In genomic region chr5:148808864-148809642, GRCh38 we compare ENCODE assay signal across 7 cellular contexts. TPM values are rescaled to one million over a fixed set of nuclear protein-coding genes. Genes with fewer than 3 reads are reported as not detected.
DNase-seq lines count a peak whose midpoint lies in the region; ATAC-seq and TF ChIP-seq lines count a peak whose summit lies in the region.

No MANE protein-coding gene starts in this region.

- peak overlapping the region; percentile 68; the same call in 1 of the 2 replicates for H3K4me3 Mint-ChIP-seq in HFFc6
- peak overlapping the region; percentile 82 for H3K4me3 Mint-ChIP-seq in activated CD4-positive, alpha-beta T cell treated with anti-CD3 and anti-CD28 coated beads, Interleukin-2, amount 10 ng/mL, durations not matched to agents 24 days and 14 days

- H3K4me1 Mint-ChIP-seq in HFFc6 (ENCODE audit: low read depth), result peaks cover 67% of the 10 kb centered on the region
- H3K4me1 Mint-ChIP-seq in activated CD4-positive, alpha-beta T cell treated with anti-CD3 and anti-CD28 coated beads, Interleukin-2, amount 10 ng/mL, durations not matched to agents 24 days and 14 days, result peaks cover 38% of the 10 kb centered on the region

- peak overlapping the region; percentile 61 for H3K9ac ChIP-seq in MM.1S (ENCODE audit: low read length)

- no peaks in the 10 kb centered on the region for H3K36me3 Mint-ChIP-seq in HFFc6 (ENCODE audit: low read depth)
- no peaks in the 10 kb centered on the region for H3K36me3 Mint-ChIP-seq in activated CD4-positive, alpha-beta T cell treated with anti-CD3 and anti-CD28 coated beads, Interleukin-2, amount 10 ng/mL, durations not matched to agents 24 days and 14 days (ENCODE audit: low read depth)

- peak overlapping the region; percentile 62 for H3K4me3 ChIP-seq in MM.1S (ENCODE audit: low read length)

- H3K27ac ChIP-seq in MM.1S (ENCODE audit: low read length), result peak overlapping the region; percentile 67

- peak overlapping the region; percentile 47 for H3K4me2 ChIP-seq in MM.1S (ENCODE audit: low read depth, low read length)

- DNase-seq in HFFc6, result no peak
- DNase-seq in MM.1S, result peak; percentile 81
- DNase-seq in activated CD4-positive, alpha-beta T cell treated with anti-CD3 and anti-CD28 coated beads, Interleukin-2, amount 10 ng/mL, durations not matched to agents 24 days and 14 days, result peak; percentile 84
- peak in 1 of 2 donors; percentile 62 for DNase-seq in left colon
- no peak for DNase-seq in D341Med (ENCODE audit: low spot score)
- DNase-seq in inferior parietal cortex (ENCODE audit: extremely low spot score), result no peak

- no peaks in the 10 kb centered on the region; the same call in 1 of the 2 replicates for H3K27me3 Mint-ChIP-seq in HFFc6 (ENCODE audit: insufficient read depth)
- no peaks in the 10 kb centered on the region for H3K27me3 Mint-ChIP-seq in activated CD4-positive, alpha-beta T cell treated with anti-CD3 and anti-CD28 coated beads, Interleukin-2, amount 10 ng/mL, durations not matched to agents 24 days and 14 days

- intact Hi-C loops in activated CD4-positive, alpha-beta T cell treated with anti-CD3 and anti-CD28 coated beads, Interleukin-2, amount 10 ng/mL, durations not matched to agents 24 days and 14 days (cut with micrococcal nuclease), result loop anchor here (1.0 to 10.0 kb wide), 7 partner anchors 9 to 622 kb away; partner anchors contain the start of genes ADRB2 and PCYOX1L
- intact Hi-C loops in left colon (cut with DNase I, micrococcal nuclease), result no loop called here

- peaks cover 11% of the 10 kb centered on the region; the same call in 1 of the 2 replicates for H3F3A ChIP-seq in MM.1S (ENCODE audit: insufficient read depth, low read length)

- no peaks in the 10 kb centered on the region for H3K36me3 ChIP-seq in MM.1S (replicated peaks; ENCODE audit: insufficient read depth, low read length)

- peak overlapping the region; percentile 83 for H2AFZ ChIP-seq in MM.1S (ENCODE audit: low read length)

- no peaks in the 10 kb centered on the region for H3K9me3 Mint-ChIP-seq in HFFc6
- H3K9me3 Mint-ChIP-seq in activated CD4-positive, alpha-beta T cell treated with anti-CD3 and anti-CD28 coated beads, Interleukin-2, amount 10 ng/mL, durations not matched to agents 24 days and 14 days, result no peaks in the 10 kb centered on the region

- no peaks in the 10 kb centered on the region for H3K9me3 ChIP-seq in MM.1S (replicated peaks; ENCODE audit: insufficient read depth, low read length)

- H3K27me3 ChIP-seq in MM.1S (replicated peaks; ENCODE audit: insufficient read depth, low read length), result no peaks in the 10 kb centered on the region

- H3K27ac Mint-ChIP-seq in HFFc6, result peak overlapping the region; percentile 51
- peak overlapping the region; percentile 80 for H3K27ac Mint-ChIP-seq in activated CD4-positive, alpha-beta T cell treated with anti-CD3 and anti-CD28 coated beads, Interleukin-2, amount 10 ng/mL, durations not matched to agents 24 days and 14 days

- TF ChIP-seq CTCF in HFFc6 (IDR thresholded peaks at IDR 0.05), result no peak
- no peak for TF ChIP-seq CTCF in MM.1S (IDR thresholded peaks at IDR 0.05; ENCODE audit: low read length)

- no peaks in the 10 kb centered on the region for H4K20me1 ChIP-seq in MM.1S (ENCODE audit: insufficient read depth, low read length)

- ATAC-seq in GM18520 (IDR thresholded peaks at IDR 0.05; ENCODE audit: unreplicated experiment) (peak; percentile 53), left colon (peak; percentile 81)

- no peaks in the 10 kb centered on the region for H3K79me2 ChIP-seq in MM.1S (ENCODE audit: low read length)

- peaks cover 24% of the 10 kb centered on the region for H3K4me1 ChIP-seq in MM.1S (ENCODE audit: low read length)

- no peaks in the 10 kb centered on the region for H3K9me2 ChIP-seq in MM.1S (replicated peaks; ENCODE audit: insufficient read depth, low read length)

RNA-seq across cellular contexts. Expression of gene ADRB2, which starts 17.4 kb away (rescaled TPM):
- total RNA-seq in HFFc6 (2021; fragmentation: NEBNext Ultra II Directional; extraction: Animal tissue kit (Norgen Biotek cat#: 25700)), result 1 to 10 TPM; 2.0 to 4.0 (median 3.7) TPM
- 0.37 and 0.50 TPM in 2 replicates for total RNA-seq in activated CD4-positive, alpha-beta T cell treated with anti-CD3 and anti-CD28 coated beads, Interleukin-2, amount 10 ng/mL, durations not matched to agents 24 days and 14 days
- total RNA-seq in left colon, result 1 to 10 TPM in 1 of 2 donors, under 1 TPM in 1; 0.55 to 1.4 TPM

Comparison
In these comparisons a context has a peak if more than half of its experiments do, and no peak if none do; other contexts are left out.
1. DNase-seq: peak in MM.1S (single experiment) and activated CD4-positive, alpha-beta T cell treated with anti-CD3 and anti-CD28 coated beads, Interleukin-2, amount 10 ng/mL, durations not matched to agents 24 days and 14 days (single experiment); none in HFFc6 (single experiment), D341Med (single experiment) and inferior parietal cortex (single experiment).